Comparison of ENCODE assay signal across 1 cellular context in the genomic region with DNA sequence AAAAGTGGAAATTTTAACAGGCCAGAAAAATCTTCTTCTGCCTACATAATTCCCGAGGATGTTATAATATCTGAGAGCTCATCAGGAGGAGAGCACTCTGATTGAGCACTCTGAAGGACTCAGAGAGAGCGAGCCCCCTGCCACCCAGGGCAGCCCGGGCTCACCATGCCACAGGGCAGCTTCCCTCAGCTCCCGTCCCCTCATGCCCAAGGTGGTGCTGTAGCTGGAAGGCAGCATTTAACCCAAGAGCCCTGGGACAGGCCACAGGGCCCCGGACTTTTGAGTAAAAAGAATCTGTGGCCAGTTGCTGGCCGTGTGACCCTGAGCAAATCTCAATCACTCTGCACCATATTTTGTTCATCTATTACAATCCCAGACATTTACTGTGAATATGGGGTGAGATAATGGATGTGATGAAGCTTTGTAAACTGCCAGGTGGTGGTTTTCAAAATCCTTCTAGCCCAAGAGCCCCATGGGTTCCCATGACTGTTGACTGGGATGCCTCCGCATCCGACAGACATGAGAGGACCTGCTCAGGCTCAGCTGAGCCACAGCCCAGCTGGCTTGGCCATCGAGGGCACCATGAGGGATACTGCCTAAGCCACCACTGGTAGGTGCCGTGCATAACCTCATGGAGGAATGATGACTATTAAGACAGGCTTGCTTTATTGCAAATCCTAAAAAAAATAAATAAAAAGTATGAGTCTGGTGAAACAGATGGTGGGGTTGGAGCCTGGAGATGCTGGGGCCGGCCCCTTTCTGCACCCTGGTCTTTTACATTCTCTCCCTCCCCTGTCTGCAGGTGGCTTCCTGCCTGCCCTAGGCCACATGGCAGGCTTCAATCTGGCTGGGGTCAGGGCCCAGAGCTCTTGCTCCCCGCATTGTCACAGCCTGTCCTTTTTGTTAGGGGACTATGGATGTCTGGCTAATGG.
TF ChIP-seq lines count a peak whose summit lies in the region.

No MANE protein-coding gene starts in this region.

TF ChIP-seq in GM23338, 12 proteins besides CTCF, POLR2A, EP300 and RAD21 (continued from another document):
- TF ChIP-seq, protein P1, sequence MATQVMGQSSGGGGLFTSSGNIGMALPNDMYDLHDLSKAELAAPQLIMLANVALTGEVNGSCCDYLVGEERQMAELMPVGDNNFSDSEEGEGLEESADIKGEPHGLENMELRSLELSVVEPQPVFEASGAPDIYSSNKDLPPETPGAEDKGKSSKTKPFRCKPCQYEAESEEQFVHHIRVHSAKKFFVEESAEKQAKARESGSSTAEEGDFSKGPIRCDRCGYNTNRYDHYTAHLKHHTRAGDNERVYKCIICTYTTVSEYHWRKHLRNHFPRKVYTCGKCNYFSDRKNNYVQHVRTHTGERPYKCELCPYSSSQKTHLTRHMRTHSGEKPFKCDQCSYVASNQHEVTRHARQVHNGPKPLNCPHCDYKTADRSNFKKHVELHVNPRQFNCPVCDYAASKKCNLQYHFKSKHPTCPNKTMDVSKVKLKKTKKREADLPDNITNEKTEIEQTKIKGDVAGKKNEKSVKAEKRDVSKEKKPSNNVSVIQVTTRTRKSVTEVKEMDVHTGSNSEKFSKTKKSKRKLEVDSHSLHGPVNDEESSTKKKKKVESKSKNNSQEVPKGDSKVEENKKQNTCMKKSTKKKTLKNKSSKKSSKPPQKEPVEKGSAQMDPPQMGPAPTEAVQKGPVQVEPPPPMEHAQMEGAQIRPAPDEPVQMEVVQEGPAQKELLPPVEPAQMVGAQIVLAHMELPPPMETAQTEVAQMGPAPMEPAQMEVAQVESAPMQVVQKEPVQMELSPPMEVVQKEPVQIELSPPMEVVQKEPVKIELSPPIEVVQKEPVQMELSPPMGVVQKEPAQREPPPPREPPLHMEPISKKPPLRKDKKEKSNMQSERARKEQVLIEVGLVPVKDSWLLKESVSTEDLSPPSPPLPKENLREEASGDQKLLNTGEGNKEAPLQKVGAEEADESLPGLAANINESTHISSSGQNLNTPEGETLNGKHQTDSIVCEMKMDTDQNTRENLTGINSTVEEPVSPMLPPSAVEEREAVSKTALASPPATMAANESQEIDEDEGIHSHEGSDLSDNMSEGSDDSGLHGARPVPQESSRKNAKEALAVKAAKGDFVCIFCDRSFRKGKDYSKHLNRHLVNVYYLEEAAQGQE (IDR thresholded peaks at IDR 0.05; ENCODE audit: unreplicated experiment): no peak
- TF ChIP-seq STAT1 (IDR thresholded peaks at IDR 0.05; ENCODE audit: unreplicated experiment): no peak
- no peak for TF ChIP-seq ZNF331 (CRISPR knock-in tag; IDR thresholded peaks at IDR 0.05; ENCODE audit: low read depth)
- no peak for TF ChIP-seq CREB1 (CRISPR knock-in tag; IDR thresholded peaks at IDR 0.05; ENCODE audit: low read depth)
